16 cellular contexts compared by ENCODE assay signal in genomic region chr4:125352521-125352920, GRCh38. TPM values are rescaled to one million over a fixed set of nuclear protein-coding genes. Genes with fewer than 3 reads are reported as not detected.
A peak's percentile ranks its signal among the peaks of the same experiment; 100 is the strongest.
DNase-seq lines count a peak whose midpoint lies in the region; ATAC-seq and TF ChIP-seq lines count a peak whose summit lies in the region.
"Had no signal": no experiment of that assay in that cellular context is flagged by ENCODE, and none has a peak within 500 bp of the region (broad histone marks: within the 10 kb centered on the region; RNA-seq: fewer than 3 reads in every experiment).

No MANE protein-coding gene starts in this region.

- H2AK5ac ChIP-seq in IMR-90 (ENCODE audit: low read depth, low read length): no peak overlapping the region

- BruUV-seq in IMR-90 (replicated peaks; lab: Mats Ljungman, UMichigan): no TSS peak

- H3K9me1 ChIP-seq in IMR-90 (ENCODE audit: insufficient read depth, low read length): peaks cover under 1% of the 10 kb centered on the region; the same call in 1 of the 2 replicates

- H3K79me1 ChIP-seq in IMR-90 (ENCODE audit: low read depth in 1 of 2, low read length in 2 of 2): peaks cover 3 to 4% of the 10 kb centered on the region in 2 experiments; a peak in 2 of 4 replicates

- TF ChIP-seq RAD21 in IMR-90 (IDR thresholded peaks at IDR 0.05; ENCODE audit: low read length): no peak

- H3K36me3 ChIP-seq in IMR-90 (ENCODE audit: control insufficient read depth, insufficient read depth, low read length): no peaks in the 10 kb centered on the region
- H3K36me3 ChIP-seq: BE2C had no signal

- TF ChIP-seq POLR2A in IMR-90 (IDR thresholded peaks at IDR 0.05; ENCODE audit: low read depth, low read length): no peak

- ATAC-seq in IMR-90 (ENCODE audit: low read depth): no peak
- peak; percentile 22; the same call in 1 of the 3 replicates for ATAC-seq in SK-N-SH treated with all-trans-retinoic acid at 6 μM for 48 hours
- ATAC-seq in GM19328 (IDR thresholded peaks at IDR 0.05; ENCODE audit: unreplicated experiment): no peak

- H4K20me1 ChIP-seq in IMR-90 (ENCODE audit: insufficient read depth, low read length): no peaks in the 10 kb centered on the region

- no peak overlapping the region for H3K23ac ChIP-seq in IMR-90 (ENCODE audit: low read depth, low read length)

- intact Hi-C loops in IMR-90 (cut with micrococcal nuclease): no loop called here

- no peak overlapping the region for H3K56ac ChIP-seq in IMR-90 (ENCODE audit: extremely low read depth, insufficient read depth, low read length)

- no CpG with 5 or more reads among the region's 1 CpG for WGBS in IMR-90 (ENCODE audit: extremely low coverage in 2 of 2, insufficient read length in 1 of 2), 2 experiments

- CTCF ChIA-PET in IMR-90 (lab: Yijun Ruan, JAX): no interaction called here

- H2AK9ac ChIP-seq in IMR-90 (replicated peaks; ENCODE audit: low read depth, low read length, poor library complexity): no peak overlapping the region

- H2BK120ac ChIP-seq in IMR-90 (ENCODE audit: low read depth, low read length): no peak overlapping the region

- TF ChIP-seq CTCF in IMR-90 (conservative IDR thresholded peaks at IDR 0.05; ENCODE audit: low read depth, low read length): no peak

- dilution Hi-C loops in IMR-90 (cut with HindIII; ENCODE audit: low sequenced_read_pairs, unreplicated experiment): no loop called here

- H4K5ac ChIP-seq in IMR-90 (ENCODE audit: low read depth, low read length): no peak overlapping the region

- no peak overlapping the region for H3K14ac ChIP-seq in IMR-90 (replicated peaks; ENCODE audit: low read depth, low read length)

- H3K9ac ChIP-seq in IMR-90 (ENCODE audit: low read depth, low read length): no peak overlapping the region

- no peak overlapping the region for H2BK5ac ChIP-seq in IMR-90 (ENCODE audit: low read depth, low read length, poor library complexity, severe bottlenecking)

- H3K4me1 ChIP-seq in IMR-90 (ENCODE audit: control insufficient read depth, insufficient read depth, low read length): no peaks in the 10 kb centered on the region
- H3K4me1 ChIP-seq: BE2C had no signal

- DNase-seq in IMR-90: no peak
- DNase-seq in fibroblast of peridontal ligament (ENCODE audit: extremely low read depth): peak; percentile 28
- peak; percentile 58 for DNase-seq in putamen (ENCODE audit: low spot score)
- no peak for DNase-seq in SW 1271 (lab: John Stamatoyannopoulos, UW)
- no peak for DNase-seq in GDM1 (lab: John Stamatoyannopoulos, UW)
- DNase-seq: BE2C; CD4-positive, alpha-beta memory T cell; DMS79 treated with DMSO at 0.1 percent for 48 hours; KBM-7; NCI-H146; NCI-H2081 treated with DMSO at 0.1 percent for 48 hours; NCI-H2227 treated with DMSO at 0.1 percent for 48 hours; NCI-H69; Right ventricle myocardium superior had no signal

- H2BK20ac ChIP-seq in IMR-90 (ENCODE audit: low read depth, low read length): no peak overlapping the region

- H3K9me3 ChIP-seq in IMR-90 (ENCODE audit: control insufficient read depth, insufficient read depth, low read length): no peaks in the 10 kb centered on the region
- H3K9me3 ChIP-seq: BE2C had no signal

- 0 out of 2 replicates have a peak overlapping the region, but pooled peaks have one; percentile 26 for H3K18ac ChIP-seq in IMR-90 (ENCODE audit: low read depth, low read length)

- in situ Hi-C loops in IMR-90 (cut with MboI; ENCODE audit: low sequenced_read_pairs): no loop called here

- H4K91ac ChIP-seq in IMR-90 (ENCODE audit: insufficient read depth, low read depth, low read length): no peak overlapping the region

- no peaks in the 10 kb centered on the region for H3K27me3 ChIP-seq in IMR-90 (ENCODE audit: control insufficient read depth, insufficient read depth, low read length)
- H3K27me3 ChIP-seq: BE2C had no signal

- H3K27ac ChIP-seq in IMR-90 (ENCODE audit: insufficient read depth, low read length): no peak overlapping the region

- H3K4me2 ChIP-seq in IMR-90 (ENCODE audit: low read depth, low read length): peak overlapping the region; percentile 52; the same call in 1 of the 2 replicates

- POLR2A ChIA-PET in IMR-90 (lab: Charles Lee; ENCODE audit: unreplicated experiment): no interaction called here

- no peak overlapping the region for H3K4me3 ChIP-seq in IMR-90 (ENCODE audit: insufficient read depth, low read depth, low read length)

- H4K8ac ChIP-seq in IMR-90 (ENCODE audit: low read depth in 2 of 2, low read length in 2 of 2): no peak overlapping the region

- H3K4ac ChIP-seq in IMR-90 (ENCODE audit: low read depth, low read length): no peak overlapping the region

- H2AFZ ChIP-seq in IMR-90 (replicated peaks; ENCODE audit: low read length, poor library complexity): no peak overlapping the region

- no peak overlapping the region for H2BK15ac ChIP-seq in IMR-90 (ENCODE audit: low read depth, low read length)

TF ChIP-seq in IMR-90, 13 proteins besides CTCF, POLR2A, EP300 and RAD21 (continues in another document):
- TF ChIP-seq ELK1 (IDR thresholded peaks at IDR 0.05; ENCODE audit: borderline replicate concordance, low read depth, low read length) (no peak), RCOR1 (IDR thresholded peaks at IDR 0.05; ENCODE audit: insufficient replicate concordance, low read length) (no peak), MAZ (IDR thresholded peaks at IDR 0.05; ENCODE audit: borderline replicate concordance, low read depth, low read length) (no peak), BHLHE40 (IDR thresholded peaks at IDR 0.05; ENCODE audit: low read depth, low read length) (no peak), CHD1 (IDR thresholded peaks at IDR 0.05; ENCODE audit: low read depth, low read length) (no peak), MXI1 (IDR thresholded peaks at IDR 0.05; ENCODE audit: borderline replicate concordance, low read depth, low read length) (no peak), USF2 (IDR thresholded peaks at IDR 0.05; ENCODE audit: low read depth, low read length) (no peak), CEBPB (IDR thresholded peaks at IDR 0.05; ENCODE audit: low read depth, low read length) (no peak), NFE2L2 (IDR thresholded peaks at IDR 0.05; ENCODE audit: low read depth, low read length) (no peak), MAFK (IDR thresholded peaks at IDR 0.05; ENCODE audit: low read depth, low read length) (no peak), FOS (IDR thresholded peaks at IDR 0.05; ENCODE audit: low read depth, low read length) (no peak), SMC3 (IDR thresholded peaks at IDR 0.05; ENCODE audit: low read depth, low read length) (no peak)

TF ChIP-seq in SK-N-SH treated with all-trans-retinoic acid at 6 μM for 48 hours, 23 proteins besides CTCF, POLR2A, EP300 and RAD21:
- TF ChIP-seq TOX (CRISPR knock-in tag; IDR thresholded peaks at IDR 0.05; ENCODE audit: borderline replicate concordance): no peak
- no peak for TF ChIP-seq ARNTL (CRISPR knock-in tag; IDR thresholded peaks at IDR 0.05; ENCODE audit: borderline replicate concordance, low read depth)
- no peak for TF ChIP-seq GLIS3 (CRISPR knock-in tag; IDR thresholded peaks at IDR 0.05)
- no peak for TF ChIP-seq PATZ1 (CRISPR knock-in tag; IDR thresholded peaks at IDR 0.05; ENCODE audit: borderline replicate concordance)
- TF ChIP-seq ZNF565 (CRISPR knock-in tag; conservative IDR thresholded peaks at IDR 0.05; ENCODE audit: low read depth): no peak
- no peak for TF ChIP-seq ZFP3 (CRISPR knock-in tag; IDR thresholded peaks at IDR 0.05)
- TF ChIP-seq ZFP30 (CRISPR knock-in tag; IDR thresholded peaks at IDR 0.05): no peak
- no peak for TF ChIP-seq TSHZ2 (CRISPR knock-in tag; IDR thresholded peaks at IDR 0.05)
- TF ChIP-seq RARB (CRISPR knock-in tag; IDR thresholded peaks at IDR 0.05): no peak
TF ChIP-seq in SK-N-SH treated with all-trans-retinoic acid at 6 μM for 48 hours: peak in this region for 0.

RNA-seq across cellular contexts. Expression of gene FAT4, which starts 37.8 kb away (rescaled TPM):
- total RNA-seq in IMR-90 (2012; rRNA removed): 35.6 and 37.5 TPM in 2 replicates
- polyA plus RNA-seq in IMR-90 (2012; rRNA removed): 6.8 and 7.2 TPM in 2 replicates
- 2.6 and 3.1 TPM in 2 replicates for polyA plus RNA-seq in IMR-90 (2012; cell fraction: cytosol; rRNA removed)
- polyA plus RNA-seq in IMR-90 (2012; cell fraction: nucleus; rRNA removed; ENCODE audit: low replicate concordance): 3.5 and 10.2 TPM in 2 replicates
- total RNA-seq: CD4-positive, alpha-beta memory T cell had no signal
- polyA plus RNA-seq: CD4-positive, alpha-beta memory T cell had no signal

Comparison
In these comparisons a context has a peak if more than half of its experiments do, and no peak if none do; other contexts are left out.
1. DNase-seq: peak in fibroblast of peridontal ligament (single experiment) and putamen (single experiment); none in IMR-90 (single experiment), SW 1271 (0 of 2) and GDM1 (single experiment).